Comparison of ENCODE assay signal across 9 cellular contexts in the genomic region with DNA sequence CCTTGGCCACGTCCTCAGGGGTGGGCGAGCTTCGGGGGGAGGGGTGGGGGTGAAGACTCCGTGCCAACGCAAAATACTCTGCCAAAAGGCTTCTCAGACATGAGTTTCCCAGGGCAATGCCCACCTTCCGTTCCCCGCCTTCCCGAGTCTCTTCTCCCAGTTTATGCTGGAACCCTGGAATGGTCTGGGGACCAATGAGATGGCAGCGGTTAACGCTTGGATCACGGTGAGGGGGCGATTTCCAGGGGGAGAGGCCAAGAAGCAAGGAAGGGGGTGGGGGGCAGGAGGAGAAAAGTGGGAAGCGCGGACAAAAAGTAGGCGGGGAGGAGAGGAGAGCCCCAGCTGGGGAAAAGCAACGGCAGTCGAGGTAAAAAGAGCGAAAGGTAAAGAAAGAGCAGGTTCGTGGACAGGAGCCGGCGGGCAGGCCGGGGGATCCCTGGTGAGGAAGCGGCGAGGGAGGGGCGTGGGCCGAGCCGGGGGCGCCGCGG. TPM values are rescaled to one million over a fixed set of nuclear protein-coding genes. Genes with fewer than 3 reads are reported as not detected.
A peak's percentile ranks its signal among the peaks of the same experiment; 100 is the strongest.
DNase-seq lines count a peak whose midpoint lies in the region; ATAC-seq, FAIRE-seq and TF ChIP-seq lines count a peak whose summit lies in the region.
"Had no signal": no experiment of that assay in that cellular context is flagged by ENCODE, and none has a peak within 500 bp of the region (broad histone marks: within the 10 kb centered on the region; RNA-seq: fewer than 3 reads in every experiment).

No MANE protein-coding gene starts in this region.

- H3K4me3 ChIP-seq in AG10803 (ENCODE audit: low read length): peak overlapping the region; percentile 53
- peak overlapping the region; percentile 76 for H3K4me3 ChIP-seq in ectodermal cell (ENCODE audit: insufficient read depth, low read depth, low read length)
- H3K4me3 ChIP-seq in neural cell (ENCODE audit: low read length): peak overlapping the region; percentile 68
- H3K4me3 ChIP-seq in effector memory CD4-positive, alpha-beta T cell (ENCODE audit: insufficient read depth, low read depth, low read length, poor library complexity, severe bottlenecking): no peak overlapping the region
- H3K4me3 ChIP-seq: K562 had no signal

- ATAC-seq in HG02884 (IDR thresholded peaks at IDR 0.05; ENCODE audit: unreplicated experiment): peak; percentile 11

- TF ChIP-seq CTCF in AG10803 (conservative IDR thresholded peaks at IDR 0.05; ENCODE audit: low read length): no peak
- TF ChIP-seq CTCF in neural cell (IDR thresholded peaks at IDR 0.05; ENCODE audit: poor library complexity, severe bottlenecking): no peak

- no peak for FAIRE-seq in HTR-8/SVneo (lab: Jason Lieb, UNC)
- no peak for FAIRE-seq in urothelium cell line (lab: Jason Lieb, UNC)
- FAIRE-seq: K562 had no signal

- no peak for DNase-seq in AG10803 (ENCODE audit: low read depth)
- no peak for DNase-seq in HTR-8/SVneo (ENCODE audit: insufficient read length, low spot score)
- no peak for DNase-seq in effector memory CD4-positive, alpha-beta T cell
- DNase-seq in urothelium cell line (ENCODE audit: low spot score): no peak
- no peak for DNase-seq in NCI-H1930 (lab: John Stamatoyannopoulos, UW)

- peaks cover 33% of the 10 kb centered on the region for H3K79me2 ChIP-seq in neural cell (replicated peaks; ENCODE audit: insufficient read depth, low read length)

- no peak for TF ChIP-seq RAD21 in neural cell (conservative IDR thresholded peaks at IDR 0.05)

- H3K27me3 ChIP-seq in ectodermal cell (ENCODE audit: control insufficient read depth, insufficient read depth, low read length, poor library complexity, severe bottlenecking) (peaks cover 27% of the 10 kb centered on the region), neural cell (ENCODE audit: insufficient read depth, low read depth, low read length) (no peaks in the 10 kb centered on the region)
- no peaks in the 10 kb centered on the region for H3K27me3 ChIP-seq in effector memory CD4-positive, alpha-beta T cell (replicated peaks; ENCODE audit: control insufficient read depth, insufficient read depth, low read length, poor library complexity, severe bottlenecking)

- peak overlapping the region; percentile 83 for H3K9ac ChIP-seq in neural cell (ENCODE audit: low read length)

- H3K9me2 ChIP-seq in neural cell (ENCODE audit: insufficient read depth, low read length): no peaks in the 10 kb centered on the region

- H3K36me3 ChIP-seq in ectodermal cell (ENCODE audit: control insufficient read depth, insufficient read depth, low read length) (no peaks in the 10 kb centered on the region), neural cell (ENCODE audit: insufficient read depth, low read length) (no peaks in the 10 kb centered on the region)
- no peaks in the 10 kb centered on the region for H3K36me3 ChIP-seq in effector memory CD4-positive, alpha-beta T cell (ENCODE audit: control insufficient read depth, insufficient read depth, low read length)

- H3K27ac ChIP-seq in ectodermal cell (ENCODE audit: insufficient read depth, low read depth, low read length, poor library complexity, severe bottlenecking) (no peak overlapping the region), neural cell (ENCODE audit: low read length) (peak overlapping the region; percentile 61)
- no peak overlapping the region for H3K27ac ChIP-seq in effector memory CD4-positive, alpha-beta T cell (ENCODE audit: insufficient read depth, low read length, poor library complexity, severe bottlenecking)

- H3K4me2 ChIP-seq in neural cell (ENCODE audit: low read length): no peak overlapping the region

- TF ChIP-seq EP300 in neural cell (conservative IDR thresholded peaks at IDR 0.05; ENCODE audit: poor library complexity, severe bottlenecking): no peak

- no peaks in the 10 kb centered on the region for H3K9me3 ChIP-seq in ectodermal cell (ENCODE audit: control insufficient read depth, low read length)
- H3K9me3 ChIP-seq in neural cell (ENCODE audit: low read length): no peaks in the 10 kb centered on the region
- no peaks in the 10 kb centered on the region for H3K9me3 ChIP-seq in effector memory CD4-positive, alpha-beta T cell (ENCODE audit: control insufficient read depth, low read length)

- peaks cover 4% of the 10 kb centered on the region for H3F3A ChIP-seq in neural cell (ENCODE audit: insufficient read depth, low read length, poor library complexity, severe bottlenecking)

- H3K4me1 ChIP-seq in ectodermal cell (ENCODE audit: control insufficient read depth, insufficient read depth, low read length): peaks cover 5% of the 10 kb centered on the region
- no peaks in the 10 kb centered on the region for H3K4me1 ChIP-seq in effector memory CD4-positive, alpha-beta T cell (ENCODE audit: control insufficient read depth, insufficient read depth, low read length, poor library complexity, severe bottlenecking)

- peak overlapping the region; percentile 97 for H2AFZ ChIP-seq in neural cell (ENCODE audit: low read depth, low read length)

- H4K20me1 ChIP-seq in neural cell (ENCODE audit: insufficient read depth): no peaks in the 10 kb centered on the region

- WGBS in ectodermal cell, 2 experiments: 5% methylated on average over 30 of the region's 30 CpGs

TF ChIP-seq in neural cell, 6 proteins besides CTCF, POLR2A, EP300 and RAD21:
- no peak for TF ChIP-seq TAF1 (IDR thresholded peaks at IDR 0.05; ENCODE audit: low read depth)
- TF ChIP-seq EZH2 (IDR thresholded peaks at IDR 0.05; ENCODE audit: borderline replicate concordance, insufficient read depth, low read length, poor library complexity, severe bottlenecking): no peak
- TF ChIP-seq, protein P1, sequence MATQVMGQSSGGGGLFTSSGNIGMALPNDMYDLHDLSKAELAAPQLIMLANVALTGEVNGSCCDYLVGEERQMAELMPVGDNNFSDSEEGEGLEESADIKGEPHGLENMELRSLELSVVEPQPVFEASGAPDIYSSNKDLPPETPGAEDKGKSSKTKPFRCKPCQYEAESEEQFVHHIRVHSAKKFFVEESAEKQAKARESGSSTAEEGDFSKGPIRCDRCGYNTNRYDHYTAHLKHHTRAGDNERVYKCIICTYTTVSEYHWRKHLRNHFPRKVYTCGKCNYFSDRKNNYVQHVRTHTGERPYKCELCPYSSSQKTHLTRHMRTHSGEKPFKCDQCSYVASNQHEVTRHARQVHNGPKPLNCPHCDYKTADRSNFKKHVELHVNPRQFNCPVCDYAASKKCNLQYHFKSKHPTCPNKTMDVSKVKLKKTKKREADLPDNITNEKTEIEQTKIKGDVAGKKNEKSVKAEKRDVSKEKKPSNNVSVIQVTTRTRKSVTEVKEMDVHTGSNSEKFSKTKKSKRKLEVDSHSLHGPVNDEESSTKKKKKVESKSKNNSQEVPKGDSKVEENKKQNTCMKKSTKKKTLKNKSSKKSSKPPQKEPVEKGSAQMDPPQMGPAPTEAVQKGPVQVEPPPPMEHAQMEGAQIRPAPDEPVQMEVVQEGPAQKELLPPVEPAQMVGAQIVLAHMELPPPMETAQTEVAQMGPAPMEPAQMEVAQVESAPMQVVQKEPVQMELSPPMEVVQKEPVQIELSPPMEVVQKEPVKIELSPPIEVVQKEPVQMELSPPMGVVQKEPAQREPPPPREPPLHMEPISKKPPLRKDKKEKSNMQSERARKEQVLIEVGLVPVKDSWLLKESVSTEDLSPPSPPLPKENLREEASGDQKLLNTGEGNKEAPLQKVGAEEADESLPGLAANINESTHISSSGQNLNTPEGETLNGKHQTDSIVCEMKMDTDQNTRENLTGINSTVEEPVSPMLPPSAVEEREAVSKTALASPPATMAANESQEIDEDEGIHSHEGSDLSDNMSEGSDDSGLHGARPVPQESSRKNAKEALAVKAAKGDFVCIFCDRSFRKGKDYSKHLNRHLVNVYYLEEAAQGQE (IDR thresholded peaks at IDR 0.05; ENCODE audit: borderline replicate concordance): no peak
- no peak for TF ChIP-seq POLR2AphosphoS5 (IDR thresholded peaks at IDR 0.05)
- no peak for TF ChIP-seq MXI1 (conservative IDR thresholded peaks at IDR 0.05; ENCODE audit: poor library complexity, severe bottlenecking)
- no peak for TF ChIP-seq SMC3 (conservative IDR thresholded peaks at IDR 0.05; ENCODE audit: poor library complexity)
TF ChIP-seq in neural cell: peak in this region for 0.

RNA-seq across cellular contexts. Expression of a gene that starts 0.6 kb away (rescaled TPM):
- polyA plus RNA-seq in ectodermal cell (2013, experiment 1 of 4): 15.3 TPM
- 12.8 TPM for polyA plus RNA-seq in ectodermal cell (2013, experiment 2 of 4)
- 16.0 TPM for polyA plus RNA-seq in ectodermal cell (2013, experiment 3 of 4)
- polyA plus RNA-seq in ectodermal cell (2013, experiment 4 of 4): 15.6 TPM
- 25.6 and 29.9 TPM in 2 replicates for polyA plus RNA-seq in neural cell
- polyA minus RNA-seq in neural cell: 64.0 and 71.0 TPM in 2 replicates
